15 cellular contexts compared by ENCODE assay signal in the genomic region with DNA sequence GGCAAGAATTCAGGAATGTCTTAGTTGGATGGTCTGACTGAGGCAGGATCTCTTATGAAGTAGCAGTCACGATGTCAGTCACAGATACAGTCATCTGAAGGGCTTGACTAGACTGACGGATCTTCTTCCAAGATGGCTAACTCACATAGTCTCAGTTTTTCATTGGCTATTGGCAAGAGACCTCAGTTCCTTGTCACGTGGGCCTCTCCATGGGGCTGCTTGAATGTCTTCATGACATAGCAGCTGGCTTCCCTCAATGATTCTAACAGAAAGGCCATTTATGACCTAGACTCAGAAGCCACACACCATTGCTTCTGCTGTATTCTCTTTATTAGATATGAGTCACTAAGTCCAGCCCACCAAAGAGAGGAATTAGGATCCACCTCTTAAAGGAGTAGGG. TPM values are rescaled to one million over a fixed set of nuclear protein-coding genes. Genes with fewer than 3 reads are reported as not detected.
A peak's percentile ranks its signal among the peaks of the same experiment; 100 is the strongest.
DNase-seq lines count a peak whose midpoint lies in the region; ATAC-seq and TF ChIP-seq lines count a peak whose summit lies in the region.
"Had no signal": no experiment of that assay in that cellular context is flagged by ENCODE, and none has a peak within 500 bp of the region (broad histone marks: within the 10 kb centered on the region; RNA-seq: fewer than 3 reads in every experiment).

No MANE protein-coding gene starts in this region.

- peaks cover 15 to 43% (median 36%) of the 10 kb centered on the region in 7 donors for H3K4me1 Mint-ChIP-seq in naive thymus-derived CD4-positive, alpha-beta T cell

- H3K27me3 ChIP-seq in dorsolateral prefrontal cortex (no peaks in the 10 kb centered on the region), H7 (ENCODE audit: control insufficient read depth, insufficient read depth, low read length) (no peaks in the 10 kb centered on the region)
- H3K27me3 ChIP-seq in naive thymus-derived CD4-positive, alpha-beta T cell (ENCODE audit: control insufficient read depth in 2 of 2, insufficient read depth in 2 of 2, low read length in 2 of 2): no peaks in the 10 kb centered on the region
- H3K27me3 ChIP-seq: BE2C, esophagus muscularis mucosa, MG63, upper lobe of right lung had no signal

- H3K4me3 Mint-ChIP-seq in naive thymus-derived CD4-positive, alpha-beta T cell: no peak overlapping the region
- H3K4me3 Mint-ChIP-seq: memory B cell, T-cell had no signal

- H3K9me3 Mint-ChIP-seq in naive thymus-derived CD4-positive, alpha-beta T cell: no peaks in the 10 kb centered on the region
- H3K9me3 Mint-ChIP-seq: memory B cell, T-cell had no signal

- ATAC-seq in naive thymus-derived CD4-positive, alpha-beta T cell: no peak
- ATAC-seq: T-cell, upper lobe of right lung had no signal

- peak overlapping the region in 58 of 59 donors; percentile 0 to 97 (median 80) for H3K27ac ChIP-seq in dorsolateral prefrontal cortex
- H3K27ac ChIP-seq in naive thymus-derived CD4-positive, alpha-beta T cell (ENCODE audit: low read depth, low read length): no peak overlapping the region
- H3K27ac ChIP-seq: esophagus muscularis mucosa, upper lobe of right lung had no signal

- H3K4me3 ChIP-seq in dorsolateral prefrontal cortex: peak overlapping the region in 56 of 59 donors; percentile 1 to 91 (median 33)
- no peak overlapping the region for H3K4me3 ChIP-seq in H7 (ENCODE audit: insufficient read depth, low read depth, low read length)
- H3K4me3 ChIP-seq in naive thymus-derived CD4-positive, alpha-beta T cell (ENCODE audit: low read length): no peak overlapping the region
- H3K4me3 ChIP-seq: esophagus muscularis mucosa, MG63, upper lobe of right lung had no signal

- H3K36me3 ChIP-seq in H7 (replicated peaks; ENCODE audit: control insufficient read depth, insufficient read depth, low read length): no peaks in the 10 kb centered on the region
- no peaks in the 10 kb centered on the region for H3K36me3 ChIP-seq in naive thymus-derived CD4-positive, alpha-beta T cell (ENCODE audit: control insufficient read depth in 2 of 3, insufficient read depth in 3 of 3, low read length in 3 of 3)
- H3K36me3 ChIP-seq: BE2C, upper lobe of right lung had no signal

- intact Hi-C loops in dorsolateral prefrontal cortex (cut with DNase I): no loop called here
- intact Hi-C loops in naive thymus-derived CD4-positive, alpha-beta T cell (cut with micrococcal nuclease): no loop called here

- H3K27ac Mint-ChIP-seq in naive thymus-derived CD4-positive, alpha-beta T cell: no peak overlapping the region
- H3K27ac Mint-ChIP-seq: memory B cell, T-cell had no signal

- POLR2A ChIA-PET in naive thymus-derived CD4-positive, alpha-beta T cell (lab: Charles Lee): no interaction called here

- DNase-seq in Daoy (ENCODE audit: low read depth) (peak; percentile 4), RKO (ENCODE audit: low spot score) (peak; percentile 17), dorsolateral prefrontal cortex (peak in 9 of 10 donors; percentile 44 to 90 (median 71)), myocyte (ENCODE audit: low read depth) (peak; percentile 14), H7 (no peak), NOMO-1 treated with DMSO at 0.1 percent for 48 hours (lab: John Stamatoyannopoulos, UW; ENCODE audit: unreplicated experiment) (no peak), NCI-H345 (lab: John Stamatoyannopoulos, UW) (no peak)
- no peak for DNase-seq in naive thymus-derived CD4-positive, alpha-beta T cell
- DNase-seq: BE2C, DMS53, MG63, T-cell, upper lobe of right lung had no signal

- H3K27me3 Mint-ChIP-seq in naive thymus-derived CD4-positive, alpha-beta T cell: peaks cover 0 to 4% (median 0%) of the 10 kb centered on the region in 5 donors
- H3K27me3 Mint-ChIP-seq: memory B cell, T-cell had no signal

- CTCF ChIA-PET in naive thymus-derived CD4-positive, alpha-beta T cell (lab: Charles Lee): interaction anchor here (1.5 kb wide), 1 partner anchor 16 kb away, joined by 4 read pairs; no protein-coding TSS in a partner anchor

- peaks cover 0 to 6% of the 10 kb centered on the region in 2 donors for H3K4me1 ChIP-seq in naive thymus-derived CD4-positive, alpha-beta T cell (ENCODE audit: control insufficient read depth in 2 of 2, insufficient read depth in 2 of 2, low read length in 2 of 2)
- H3K4me1 ChIP-seq: upper lobe of right lung had no signal

- peak in 1 of 56 donors; percentile 23 for TF ChIP-seq CTCF in dorsolateral prefrontal cortex (IDR thresholded peaks at IDR 0.05 in 54 of 56, conservative IDR thresholded peaks at IDR 0.05 in 2 of 56; ENCODE audit: low read depth in 1 of 56, partially characterized antibody in 56 of 56)

- peaks cover 0 to 4% (median 0%) of the 10 kb centered on the region in 5 donors for H3K36me3 Mint-ChIP-seq in naive thymus-derived CD4-positive, alpha-beta T cell

- no peaks in the 10 kb centered on the region for H3K9me3 ChIP-seq in naive thymus-derived CD4-positive, alpha-beta T cell (ENCODE audit: control insufficient read depth in 2 of 3, low read length in 3 of 3)
- H3K9me3 ChIP-seq: BE2C, esophagus muscularis mucosa, MG63, upper lobe of right lung had no signal

RNA-seq across cellular contexts. Expression of a gene that starts 4.7 kb away (rescaled TPM):
- 24.2 and 31.8 TPM in 2 replicates for total RNA-seq in Daoy (2014; rRNA removed; shearing (Covaris generic))
- total RNA-seq in dorsolateral prefrontal cortex: 100 to 1,000 TPM; 149 to 320 (median 208) TPM
- 67.4 and 86.6 TPM in 2 replicates for total RNA-seq in myocyte
- 9.9 TPM for polyA plus RNA-seq in myocyte (2012)
- 22.2 and 25.5 TPM in 2 replicates for total RNA-seq in H7 (2014; rRNA removed; shearing (Covaris generic))
- 10 to 100 TPM; 25.1 to 53.2 (median 37.6) TPM for total RNA-seq in naive thymus-derived CD4-positive, alpha-beta T cell
- 10 to 100 TPM; 18.8 to 34.5 TPM for polyA plus RNA-seq in naive thymus-derived CD4-positive, alpha-beta T cell

Comparison
In these comparisons a context has a peak if more than half of its experiments do, and no peak if none do; other contexts are left out.
1. DNase-seq: peak in Daoy (single experiment), RKO (single experiment), dorsolateral prefrontal cortex (9 of 10) and myocyte (single experiment); none in H7 (single experiment), naive thymus-derived CD4-positive, alpha-beta T cell (0 of 9), NOMO-1 treated with DMSO at 0.1 percent for 48 hours (single experiment) and NCI-H345 (single experiment).
2. H3K4me3 ChIP-seq: peak in dorsolateral prefrontal cortex (56 of 59); none in H7 (single experiment) and naive thymus-derived CD4-positive, alpha-beta T cell (single experiment).